In genomic region chr7:33698006-33698405, GRCh38 we compare ENCODE assay signal across 18 cellular contexts.
DNase-seq lines count a peak whose midpoint lies in the region; TF ChIP-seq lines count a peak whose summit lies in the region.
"Had no signal": no experiment of that assay in that cellular context is flagged by ENCODE, and none has a peak within 500 bp of the region (broad histone marks: within the 10 kb centered on the region; RNA-seq: fewer than 3 reads in every experiment).

No MANE protein-coding gene starts in this region.

- no peaks in the 10 kb centered on the region for H4K20me1 ChIP-seq in smooth muscle cell (ENCODE audit: low read depth)

- peaks cover 0 to under 1% (median 0%) of the 10 kb centered on the region in 3 donors for H3K4me1 Mint-ChIP-seq in CD8-positive, alpha-beta memory T cell
- H3K4me1 Mint-ChIP-seq: IgD-negative memory B cell had no signal

- H3K4me2 ChIP-seq in smooth muscle cell = peak overlapping the region; percentile 66
- H3K4me2 ChIP-seq: SK-N-SH had no signal

- H3K27me3 ChIP-seq in Peyer's patch (no peaks in the 10 kb centered on the region), duodenal mucosa (ENCODE audit: control insufficient read depth in 1 of 2, insufficient read depth in 2 of 2, low read length in 2 of 2) (no peaks in the 10 kb centered on the region), smooth muscle cell (ENCODE audit: low read depth) (no peaks in the 10 kb centered on the region)
- H3K27me3 ChIP-seq in CD8-positive, alpha-beta memory T cell (ENCODE audit: insufficient read depth, low read length, poor library complexity, severe bottlenecking) = no peaks in the 10 kb centered on the region

- POLR2A ChIA-PET in CD8-positive, alpha-beta memory T cell (lab: Charles Lee) = no interaction called here

- H3K4me1 ChIP-seq in Peyer's patch = peaks cover 0 to 11% (median 2%) of the 10 kb centered on the region in 4 donors
- H3K4me1 ChIP-seq in duodenal mucosa (ENCODE audit: control insufficient read depth in 1 of 2, insufficient read depth in 2 of 2, low read length in 2 of 2) = peaks cover 19 to 35% of the 10 kb centered on the region in 2 donors
- peaks cover 6% of the 10 kb centered on the region for H3K4me1 ChIP-seq in smooth muscle cell (ENCODE audit: low read depth)
- no peaks in the 10 kb centered on the region for H3K4me1 ChIP-seq in CD8-positive, alpha-beta memory T cell (ENCODE audit: insufficient read depth, low read length)
- H3K4me1 ChIP-seq: HAP-1 had no signal

- DNase-seq in Peyer's patch = peak in 1 of 3 donors; percentile 49
- DNase-seq in kidney tubule cell (ENCODE audit: low spot score) = peak; percentile 6
- DNase-seq in smooth muscle cell (lab: John Stamatoyannopoulos, UW; ENCODE audit: unreplicated experiment) = no peak
- DNase-seq in SKM-1 (lab: John Stamatoyannopoulos, UW; ENCODE audit: unreplicated experiment) = no peak
- no peak for DNase-seq in NCI-H2081 (lab: John Stamatoyannopoulos, UW)
- no peak for DNase-seq in CD8-positive, alpha-beta memory T cell
- DNase-seq: COR-L47, DMS53, MV-4-11, NCI-H1436, NCI-H345, NCI-H526 treated with DMSO at 0.1 percent for 48 hours, OCI-M1, SK-N-SH had no signal

- TF ChIP-seq CTCF in Peyer's patch (IDR thresholded peaks at IDR 0.05) (no peak), smooth muscle cell (IDR thresholded peaks at IDR 0.05; ENCODE audit: borderline replicate concordance, insufficient read depth, poor library complexity, severe bottlenecking) (no peak)

- H3K27me3 Mint-ChIP-seq in CD8-positive, alpha-beta memory T cell = no peaks in the 10 kb centered on the region
- H3K27me3 Mint-ChIP-seq: IgD-negative memory B cell had no signal

- WGBS in smooth muscle cell (ENCODE audit: low lambda C conversion rate) = 64% methylated on average over 8 of the region's 8 CpGs

- no peaks in the 10 kb centered on the region for H3K36me3 ChIP-seq in Peyer's patch
- no peaks in the 10 kb centered on the region for H3K36me3 ChIP-seq in duodenal mucosa (ENCODE audit: control insufficient read depth in 1 of 2, insufficient read depth in 2 of 2, low read length in 2 of 2)
- no peaks in the 10 kb centered on the region for H3K36me3 ChIP-seq in smooth muscle cell (ENCODE audit: low read depth)
- H3K36me3 ChIP-seq in CD8-positive, alpha-beta memory T cell (ENCODE audit: insufficient read depth, low read length) = no peaks in the 10 kb centered on the region
- H3K36me3 ChIP-seq: HAP-1 had no signal

- peaks cover 5 to 68% (median 5%) of the 10 kb centered on the region in 3 donors for H3K36me3 Mint-ChIP-seq in CD8-positive, alpha-beta memory T cell

- TF ChIP-seq POLR2A in Peyer's patch (IDR thresholded peaks at IDR 0.05) = peak in 1 of 2 donors; percentile 14

- H3F3A ChIP-seq in smooth muscle cell (ENCODE audit: low read depth) = peaks cover 3% of the 10 kb centered on the region

- peaks cover 18 to 60% (median 39%) of the 10 kb centered on the region in 5 donors for H3K9me3 Mint-ChIP-seq in CD8-positive, alpha-beta memory T cell

- H3K9ac ChIP-seq in duodenal mucosa (ENCODE audit: low read depth in 1 of 2, low read length in 2 of 2) (no peak overlapping the region), smooth muscle cell (ENCODE audit: low read depth) (no peak overlapping the region)
- H3K9ac ChIP-seq: SK-N-SH had no signal

- H3K27ac ChIP-seq in Peyer's patch (peak overlapping the region in 3 of 4 donors; percentile 46 to 76 (median 67)), duodenal mucosa (ENCODE audit: low read depth, low read length) (no peak overlapping the region), smooth muscle cell (ENCODE audit: low read depth) (no peak overlapping the region)
- no peak overlapping the region for H3K27ac ChIP-seq in CD8-positive, alpha-beta memory T cell (ENCODE audit: low read depth, low read length)

- H3K4me3 ChIP-seq in Peyer's patch = peak overlapping the region in 1 of 4 donors; percentile 18
- peak overlapping the region; percentile 13 to 26 for H3K4me3 ChIP-seq in duodenal mucosa (ENCODE audit: low read depth in 1 of 2, low read length in 2 of 2)
- peak overlapping the region; percentile 21 for H3K4me3 ChIP-seq in smooth muscle cell
- H3K4me3 ChIP-seq in CD8-positive, alpha-beta memory T cell (ENCODE audit: low read length) = no peak overlapping the region
- H3K4me3 ChIP-seq: GM12878, HAP-1 had no signal

- CTCF ChIA-PET in CD8-positive, alpha-beta memory T cell (lab: Charles Lee) = no interaction called here

- H3K4me3 Mint-ChIP-seq in CD8-positive, alpha-beta memory T cell = no peak overlapping the region
- H3K4me3 Mint-ChIP-seq: IgD-negative memory B cell had no signal

- H3K27ac Mint-ChIP-seq in CD8-positive, alpha-beta memory T cell = no peak overlapping the region
- H3K27ac Mint-ChIP-seq: IgD-negative memory B cell had no signal

- no peaks in the 10 kb centered on the region for H3K79me2 ChIP-seq in smooth muscle cell (ENCODE audit: low read depth)

- H3K9me3 ChIP-seq in Peyer's patch = peaks cover 0 to 12% (median 0%) of the 10 kb centered on the region in 4 donors
- H3K9me3 ChIP-seq in duodenal mucosa (ENCODE audit: control insufficient read depth in 1 of 2, low read length in 2 of 2) = peaks cover 7 to 18% of the 10 kb centered on the region in 2 donors
- peaks cover 12% of the 10 kb centered on the region for H3K9me3 ChIP-seq in smooth muscle cell (replicated peaks; ENCODE audit: low read depth)
- no peaks in the 10 kb centered on the region for H3K9me3 ChIP-seq in CD8-positive, alpha-beta memory T cell (ENCODE audit: low read length)
- H3K9me3 ChIP-seq: HAP-1 had no signal

- H2AFZ ChIP-seq in smooth muscle cell (ENCODE audit: low read depth) = no peak overlapping the region

Comparison
In these comparisons a context has a peak if more than half of its experiments do, and no peak if none do; other contexts are left out.
1. H3K27ac ChIP-seq: peak in Peyer's patch (3 of 4); none in duodenal mucosa (single experiment), smooth muscle cell (single experiment) and CD8-positive, alpha-beta memory T cell (single experiment).